1 cellular context compared by ENCODE assay signal in genomic region chr4:145622067-145622466, GRCh38.
A peak's percentile ranks its signal among the peaks of the same experiment; 100 is the strongest.
TF ChIP-seq lines count a peak whose summit lies in the region.

No MANE protein-coding gene starts in this region.

TF ChIP-seq in HCT116, 20 proteins besides CTCF, POLR2A, EP300 and RAD21:
- TF ChIP-seq CBX3 (IDR thresholded peaks at IDR 0.05; ENCODE audit: low read depth) = peak; percentile 32; the same call in 1 of the 2 replicates
